ENCODE assay signal across 9 cellular contexts in the genomic region with DNA sequence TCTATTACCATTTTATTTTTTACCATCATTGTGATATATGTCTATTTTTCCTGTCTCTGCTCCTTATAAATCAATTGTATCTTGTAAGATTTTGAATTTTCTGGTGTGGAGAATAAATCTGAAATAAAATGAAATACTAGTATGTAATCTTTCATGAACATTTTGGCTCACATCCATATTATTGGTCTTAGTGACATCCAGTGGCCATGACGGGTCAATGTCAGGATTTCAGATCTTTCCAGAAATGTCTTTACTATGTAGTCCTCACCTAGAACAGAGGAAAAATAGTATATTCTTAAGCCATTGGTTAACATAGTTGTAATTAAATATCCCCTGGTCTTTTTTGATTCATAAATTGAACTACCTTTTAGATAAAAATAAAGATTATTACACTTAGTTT.
A peak's percentile ranks its signal among the peaks of the same experiment; 100 is the strongest.
DNase-seq lines count a peak whose midpoint lies in the region; ATAC-seq lines count a peak whose summit lies in the region.
"Had no signal": no experiment of that assay in that cellular context is flagged by ENCODE, and none has a peak within 500 bp of the region (broad histone marks: within the 10 kb centered on the region; RNA-seq: fewer than 3 reads in every experiment).

No MANE protein-coding gene starts in this region.

- peak; percentile 12 for DNase-seq in COLO829 (ENCODE audit: low spot score)
- DNase-seq in LHCN-M2 (ENCODE audit: low read depth), result peak; percentile 36
- DNase-seq in SHP77 (lab: John Stamatoyannopoulos, UW), result peak; percentile 10 to 42
- peak; percentile 24 for DNase-seq in kidney tubule cell (ENCODE audit: low spot score)
- no peak for DNase-seq in GDM1 (lab: John Stamatoyannopoulos, UW)
- no peak for DNase-seq in NK-92 treated with Interleukin-12 subunit alpha and Interleukin-12 subunit beta, amount 100 ng/mL, for 24 hours (lab: John Stamatoyannopoulos, UW)
- DNase-seq: stomach had no signal

- ATAC-seq in HG02763 (IDR thresholded peaks at IDR 0.05; ENCODE audit: unreplicated experiment) (no peak), HG03354 (IDR thresholded peaks at IDR 0.05; ENCODE audit: poor library complexity, severe bottlenecking, unreplicated experiment) (no peak)

Comparison
In these comparisons a context has a peak if more than half of its experiments do, and no peak if none do; other contexts are left out.
1. DNase-seq: peak in COLO829 (single experiment), LHCN-M2 (single experiment), SHP77 (2 of 2) and kidney tubule cell (single experiment); none in GDM1 (single experiment) and NK-92 treated with Interleukin-12 subunit alpha and Interleukin-12 subunit beta, amount 100 ng/mL, for 24 hours (single experiment).